Comparison of ENCODE assay signal across 1 cellular context in genomic region chr12:93042684-93043083, GRCh38.
A peak's percentile ranks its signal among the peaks of the same experiment; 100 is the strongest.
TF ChIP-seq lines count a peak whose summit lies in the region.

No MANE protein-coding gene starts in this region.

TF ChIP-seq in HEK293, 187 proteins besides CTCF, POLR2A, EP300 and RAD21 (continued from another document):
- TF ChIP-seq, protein P1, sequence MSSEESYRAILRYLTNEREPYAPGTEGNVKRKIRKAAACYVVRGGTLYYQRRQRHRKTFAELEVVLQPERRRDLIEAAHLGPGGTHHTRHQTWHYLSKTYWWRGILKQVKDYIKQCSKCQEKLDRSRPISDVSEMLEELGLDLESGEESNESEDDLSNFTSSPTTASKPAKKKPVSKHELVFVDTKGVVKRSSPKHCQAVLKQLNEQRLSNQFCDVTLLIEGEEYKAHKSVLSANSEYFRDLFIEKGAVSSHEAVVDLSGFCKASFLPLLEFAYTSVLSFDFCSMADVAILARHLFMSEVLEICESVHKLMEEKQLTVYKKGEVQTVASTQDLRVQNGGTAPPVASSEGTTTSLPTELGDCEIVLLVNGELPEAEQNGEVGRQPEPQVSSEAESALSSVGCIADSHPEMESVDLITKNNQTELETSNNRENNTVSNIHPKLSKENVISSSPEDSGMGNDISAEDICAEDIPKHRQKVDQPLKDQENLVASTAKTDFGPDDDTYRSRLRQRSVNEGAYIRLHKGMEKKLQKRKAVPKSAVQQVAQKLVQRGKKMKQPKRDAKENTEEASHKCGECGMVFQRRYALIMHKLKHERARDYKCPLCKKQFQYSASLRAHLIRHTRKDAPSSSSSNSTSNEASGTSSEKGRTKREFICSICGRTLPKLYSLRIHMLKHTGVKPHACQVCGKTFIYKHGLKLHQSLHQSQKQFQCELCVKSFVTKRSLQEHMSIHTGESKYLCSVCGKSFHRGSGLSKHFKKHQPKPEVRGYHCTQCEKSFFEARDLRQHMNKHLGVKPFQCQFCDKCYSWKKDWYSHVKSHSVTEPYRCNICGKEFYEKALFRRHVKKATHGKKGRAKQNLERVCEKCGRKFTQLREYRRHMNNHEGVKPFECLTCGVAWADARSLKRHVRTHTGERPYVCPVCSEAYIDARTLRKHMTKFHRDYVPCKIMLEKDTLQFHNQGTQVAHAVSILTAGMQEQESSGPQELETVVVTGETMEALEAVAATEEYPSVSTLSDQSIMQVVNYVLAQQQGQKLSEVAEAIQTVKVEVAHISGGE (tag by site-specific recombination; conservative IDR thresholded peaks at IDR 0.05; ENCODE audit: low read depth) = no peak
- TF ChIP-seq ZNF341 (tag by site-specific recombination; IDR thresholded peaks at IDR 0.05; ENCODE audit: low read depth) (no peak), ZNF398 (tag by site-specific recombination; IDR thresholded peaks at IDR 0.05) (no peak), ZNF366 (tag by site-specific recombination; conservative IDR thresholded peaks at IDR 0.05) (peak; percentile 43; the same call in 1 of the 2 replicates), ZBTB6 (tag by site-specific recombination; IDR thresholded peaks at IDR 0.05) (0 out of 2 replicates have a peak, but pooled peaks have one; percentile 9), ZNF629 (tag by site-specific recombination; IDR thresholded peaks at IDR 0.05) (no peak), TSHZ1 (tag by site-specific recombination; IDR thresholded peaks at IDR 0.05; ENCODE audit: borderline replicate concordance) (no peak), ZNF221 (tag by site-specific recombination; IDR thresholded peaks at IDR 0.05; ENCODE audit: borderline replicate concordance) (no peak), ZBTB49 (tag by site-specific recombination; IDR thresholded peaks at IDR 0.05; ENCODE audit: low read depth) (no peak), ZXDB (tag by site-specific recombination; IDR thresholded peaks at IDR 0.05) (peak; percentile 14; the same call in 1 of the 2 replicates), SP3 (tag by site-specific recombination; IDR thresholded peaks at IDR 0.05) (no peak), ZNF112 (tag by site-specific recombination; IDR thresholded peaks at IDR 0.05) (no peak), ZNF610 (tag by site-specific recombination; IDR thresholded peaks at IDR 0.05; ENCODE audit: borderline replicate concordance) (no peak), KLF10 (tag by site-specific recombination; IDR thresholded peaks at IDR 0.05) (no peak)
